9 cellular contexts compared by ENCODE assay signal in the genomic region with DNA sequence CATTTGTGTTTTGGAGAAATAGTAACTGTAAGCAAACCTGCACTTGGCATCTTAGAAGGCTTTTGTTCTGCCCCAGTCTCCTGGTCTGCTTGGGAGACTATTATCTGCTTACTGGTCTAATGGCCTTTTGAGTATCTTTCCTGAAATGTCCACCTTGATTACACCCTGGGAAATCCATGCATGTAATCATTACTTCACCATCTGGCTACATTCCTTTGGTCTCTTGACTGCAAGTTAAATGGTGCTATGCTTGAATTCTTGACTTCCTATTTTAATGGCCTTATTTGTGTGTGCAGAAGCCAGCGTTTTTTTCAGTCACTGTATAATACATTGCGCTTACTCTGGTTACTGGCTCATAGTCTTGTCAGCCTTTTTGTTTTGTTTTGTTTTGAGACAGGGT. TPM values are rescaled to one million over a fixed set of nuclear protein-coding genes. Genes with fewer than 3 reads are reported as not detected.
DNase-seq lines count a peak whose midpoint lies in the region; ATAC-seq lines count a peak whose summit lies in the region.
"Had no signal": no experiment of that assay in that cellular context is flagged by ENCODE, and none has a peak within 500 bp of the region (broad histone marks: within the 10 kb centered on the region; RNA-seq: fewer than 3 reads in every experiment).

No MANE protein-coding gene starts in this region.

- peaks cover 63% of the 10 kb centered on the region for H3K4me1 Mint-ChIP-seq in activated naive CD8-positive, alpha-beta T cell (ENCODE audit: low read depth)
- peaks cover 31% of the 10 kb centered on the region for H3K4me1 Mint-ChIP-seq in activated naive CD8-positive, alpha-beta T cell treated with anti-CD3 and anti-CD28 coated beads, Interleukin-2, amount 50 U/mL, for 24 hours
- H3K4me1 Mint-ChIP-seq in T-cell: peaks cover 65 to 67% (median 67%) of the 10 kb centered on the region in 3 donors
- peaks cover 4 to 27% of the 10 kb centered on the region in 2 donors for H3K4me1 Mint-ChIP-seq in stimulated activated naive B cell treated with anti-CD40 and anti-IgM and Interleukin-4, amounts not matched to agents 10 μg/mL and 1 μg/mL and 100 μg/mL, for 72 hours

- peaks cover 9% of the 10 kb centered on the region for H3K36me3 Mint-ChIP-seq in activated naive CD8-positive, alpha-beta T cell
- peaks cover 82% of the 10 kb centered on the region for H3K36me3 Mint-ChIP-seq in activated naive CD8-positive, alpha-beta T cell treated with anti-CD3 and anti-CD28 coated beads, Interleukin-2, amount 50 U/mL, for 24 hours (ENCODE audit: low read depth)
- H3K36me3 Mint-ChIP-seq in T-cell: peaks cover 78% of the 10 kb centered on the region
- peaks cover 56 to 71% of the 10 kb centered on the region in 2 donors for H3K36me3 Mint-ChIP-seq in stimulated activated naive B cell treated with anti-CD40 and anti-IgM and Interleukin-4, amounts not matched to agents 10 μg/mL and 1 μg/mL and 100 μg/mL, for 72 hours

- POLR2A ChIA-PET in T-cell (lab: Charles Lee): interaction anchor here (0.5 to 0.9 kb wide), 2 partner anchors 50 to 128 kb away, joined by 3 read pairs; no protein-coding TSS in a partner anchor

- CTCF ChIA-PET in T-cell (lab: Charles Lee): interaction anchor here in 1 of 2 donors (0.6 to 2.0 kb wide), 2 partner anchors 12 to 33 kb away, joined by 3 to 7 read pairs; no protein-coding TSS in a partner anchor

- peak overlapping the region; percentile 83 for H3K27ac Mint-ChIP-seq in activated naive CD8-positive, alpha-beta T cell
- no peak overlapping the region for H3K27ac Mint-ChIP-seq in activated naive CD8-positive, alpha-beta T cell treated with anti-CD3 and anti-CD28 coated beads, Interleukin-2, amount 50 U/mL, for 24 hours
- peak overlapping the region; percentile 9 to 29 for H3K27ac Mint-ChIP-seq in T-cell
- peak overlapping the region; percentile 28 for H3K27ac Mint-ChIP-seq in stimulated activated naive B cell treated with anti-CD40 and anti-IgM and Interleukin-4, amounts not matched to agents 10 μg/mL and 1 μg/mL and 100 μg/mL, for 72 hours

- no peaks in the 10 kb centered on the region for H3K9me3 Mint-ChIP-seq in activated naive CD8-positive, alpha-beta T cell (ENCODE audit: low read depth)
- H3K9me3 Mint-ChIP-seq in activated naive CD8-positive, alpha-beta T cell treated with anti-CD3 and anti-CD28 coated beads, Interleukin-2, amount 50 U/mL, for 24 hours: no peaks in the 10 kb centered on the region
- H3K9me3 Mint-ChIP-seq in T-cell: no peaks in the 10 kb centered on the region
- no peaks in the 10 kb centered on the region for H3K9me3 Mint-ChIP-seq in stimulated activated naive B cell treated with anti-CD40 and anti-IgM and Interleukin-4, amounts not matched to agents 10 μg/mL and 1 μg/mL and 100 μg/mL, for 72 hours

- no peak overlapping the region for H3K4me3 Mint-ChIP-seq in activated naive CD8-positive, alpha-beta T cell
- no peak overlapping the region for H3K4me3 Mint-ChIP-seq in activated naive CD8-positive, alpha-beta T cell treated with anti-CD3 and anti-CD28 coated beads, Interleukin-2, amount 50 U/mL, for 24 hours
- H3K4me3 Mint-ChIP-seq in T-cell: peak overlapping the region in 1 of 3 donors; percentile 12
- no peak overlapping the region for H3K4me3 Mint-ChIP-seq in stimulated activated naive B cell treated with anti-CD40 and anti-IgM and Interleukin-4, amounts not matched to agents 10 μg/mL and 1 μg/mL and 100 μg/mL, for 72 hours

- no peak for DNase-seq in activated naive CD8-positive, alpha-beta T cell treated with anti-CD3 and anti-CD28 coated beads, Interleukin-2, amount 50 U/mL, for 24 hours
- DNase-seq in T-cell (no peak), kidney glomerular epithelial cell (lab: John Stamatoyannopoulos, UW) (peak; percentile 42), AG08396 (ENCODE audit: low spot score) (no peak), midbrain (lab: John Stamatoyannopoulos, UW) (no peak)
- no peak for DNase-seq in stimulated activated naive B cell treated with anti-CD40 and anti-IgM and Interleukin-4, amounts not matched to agents 10 μg/mL and 1 μg/mL and 100 μg/mL, for 72 hours
- DNase-seq: NCI-H345 had no signal

- H3K27me3 Mint-ChIP-seq in activated naive CD8-positive, alpha-beta T cell: no peaks in the 10 kb centered on the region
- H3K27me3 Mint-ChIP-seq in activated naive CD8-positive, alpha-beta T cell treated with anti-CD3 and anti-CD28 coated beads, Interleukin-2, amount 50 U/mL, for 24 hours: no peaks in the 10 kb centered on the region
- no peaks in the 10 kb centered on the region for H3K27me3 Mint-ChIP-seq in T-cell
- H3K27me3 Mint-ChIP-seq in stimulated activated naive B cell treated with anti-CD40 and anti-IgM and Interleukin-4, amounts not matched to agents 10 μg/mL and 1 μg/mL and 100 μg/mL, for 72 hours: no peaks in the 10 kb centered on the region

- no peak for ATAC-seq in activated naive CD8-positive, alpha-beta T cell treated with anti-CD3 and anti-CD28 coated beads, Interleukin-2, amount 50 U/mL, for 24 hours
- no peak for ATAC-seq in T-cell (replicated peaks in 1 of 4)
- ATAC-seq in stimulated activated naive B cell treated with anti-CD40 and anti-IgM and Interleukin-4, amounts not matched to agents 10 μg/mL and 1 μg/mL and 100 μg/mL, for 72 hours (replicated peaks): no peak
- no peak for ATAC-seq in GM19324 (IDR thresholded peaks at IDR 0.05; ENCODE audit: low FRiP score, unreplicated experiment)

RNA-seq across cellular contexts. Expression of a gene that starts 29.9 kb away (rescaled TPM):
- 100 to 1,000 TPM; 231 to 506 (median 266) TPM for total RNA-seq in T-cell
